ENCODE assay signal across 1 cellular context in genomic region chr5:88826959-88827585, GRCh38.
TF ChIP-seq lines count a peak whose summit lies in the region.

No MANE protein-coding gene starts in this region.

TF ChIP-seq in GM12878, 131 proteins besides CTCF, POLR2A, EP300 and RAD21 (continued from another document):
- TF ChIP-seq FOXM1 (IDR thresholded peaks at IDR 0.05; ENCODE audit: low read depth, low read length), result peak; percentile 95
- TF ChIP-seq BACH1 (IDR thresholded peaks at IDR 0.05; ENCODE audit: borderline replicate concordance), result peak; percentile 91
- TF ChIP-seq JUND (IDR thresholded peaks at IDR 0.05; ENCODE audit: low read depth, low read length), result 0 out of 2 replicates have a peak, but pooled peaks have one; percentile 51
- peak; percentile 56; the same call in 1 of the 2 replicates for TF ChIP-seq ZNF384 (IDR thresholded peaks at IDR 0.05; ENCODE audit: borderline replicate concordance, low read depth, low read length)
- no peak for TF ChIP-seq NFYA (IDR thresholded peaks at IDR 0.05; ENCODE audit: borderline replicate concordance, low read depth, low read length)
- 0 out of 4 replicates have a peak, but pooled peaks of 1 of the 2 experiments have one; percentile 61 for TF ChIP-seq CEBPB (IDR thresholded peaks at IDR 0.05; ENCODE audit: borderline replicate concordance in 1 of 2, low read depth in 2 of 2, low read length in 2 of 2)
- peak; percentile 78 for TF ChIP-seq GABPA (IDR thresholded peaks at IDR 0.05; ENCODE audit: low read depth)
- peak; percentile 94 for TF ChIP-seq CREM (IDR thresholded peaks at IDR 0.05; ENCODE audit: low read depth)
- peak; percentile 84; the same call in 1 of the 2 replicates for TF ChIP-seq PAX5 (IDR thresholded peaks at IDR 0.05; ENCODE audit: borderline replicate concordance, low read depth, low read length)
- TF ChIP-seq RUNX3 (IDR thresholded peaks at IDR 0.05; ENCODE audit: low read length), result peak; percentile 97
- no peak for TF ChIP-seq HSF1 (IDR thresholded peaks at IDR 0.05; ENCODE audit: low read depth, low read length)
- TF ChIP-seq ZNF217 (IDR thresholded peaks at IDR 0.05), result no peak
- 0 out of 2 replicates have a peak, but pooled peaks have one; percentile 56 for TF ChIP-seq POLR2AphosphoS2 (IDR thresholded peaks at IDR 0.05; ENCODE audit: low read depth, low read length)
- no peak for TF ChIP-seq SIN3A (IDR thresholded peaks at IDR 0.05; ENCODE audit: low read depth, low read length)
